3 cellular contexts compared by ENCODE assay signal in the genomic region with DNA sequence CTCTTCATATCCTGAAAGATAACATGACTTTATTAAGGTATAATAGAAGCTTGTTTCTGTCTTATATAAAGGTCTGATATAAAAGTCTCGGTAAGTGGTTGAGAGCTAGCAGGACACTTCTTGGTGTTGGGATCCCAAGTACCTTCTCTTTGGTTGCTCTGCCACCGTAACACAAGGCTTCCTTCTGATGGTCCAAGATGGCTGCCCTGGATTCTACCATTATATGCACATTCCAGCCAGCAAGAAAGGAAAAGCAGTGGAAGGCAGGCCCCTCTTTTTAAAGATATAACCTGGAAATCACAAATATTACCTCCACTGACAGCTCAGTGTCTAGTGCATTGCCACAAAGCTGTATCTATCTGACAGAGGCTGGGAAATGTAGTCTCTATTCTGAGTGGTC.
TF ChIP-seq lines count a peak whose summit lies in the region.

No MANE protein-coding gene starts in this region.

TF ChIP-seq in SK-N-SH treated with all-trans-retinoic acid at 6 μM for 48 hours, 23 proteins besides CTCF, POLR2A, EP300 and RAD21:
- TF ChIP-seq ZNF70 (CRISPR knock-in tag; IDR thresholded peaks at IDR 0.05) = no peak
- TF ChIP-seq, protein P1, sequence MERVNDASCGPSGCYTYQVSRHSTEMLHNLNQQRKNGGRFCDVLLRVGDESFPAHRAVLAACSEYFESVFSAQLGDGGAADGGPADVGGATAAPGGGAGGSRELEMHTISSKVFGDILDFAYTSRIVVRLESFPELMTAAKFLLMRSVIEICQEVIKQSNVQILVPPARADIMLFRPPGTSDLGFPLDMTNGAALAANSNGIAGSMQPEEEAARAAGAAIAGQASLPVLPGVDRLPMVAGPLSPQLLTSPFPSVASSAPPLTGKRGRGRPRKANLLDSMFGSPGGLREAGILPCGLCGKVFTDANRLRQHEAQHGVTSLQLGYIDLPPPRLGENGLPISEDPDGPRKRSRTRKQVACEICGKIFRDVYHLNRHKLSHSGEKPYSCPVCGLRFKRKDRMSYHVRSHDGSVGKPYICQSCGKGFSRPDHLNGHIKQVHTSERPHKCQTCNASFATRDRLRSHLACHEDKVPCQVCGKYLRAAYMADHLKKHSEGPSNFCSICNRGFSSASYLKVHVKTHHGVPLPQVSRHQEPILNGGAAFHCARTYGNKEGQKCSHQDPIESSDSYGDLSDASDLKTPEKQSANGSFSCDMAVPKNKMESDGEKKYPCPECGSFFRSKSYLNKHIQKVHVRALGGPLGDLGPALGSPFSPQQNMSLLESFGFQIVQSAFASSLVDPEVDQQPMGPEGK (CRISPR knock-in tag; IDR thresholded peaks at IDR 0.05; ENCODE audit: borderline replicate concordance) = no peak
- TF ChIP-seq, protein P2, sequence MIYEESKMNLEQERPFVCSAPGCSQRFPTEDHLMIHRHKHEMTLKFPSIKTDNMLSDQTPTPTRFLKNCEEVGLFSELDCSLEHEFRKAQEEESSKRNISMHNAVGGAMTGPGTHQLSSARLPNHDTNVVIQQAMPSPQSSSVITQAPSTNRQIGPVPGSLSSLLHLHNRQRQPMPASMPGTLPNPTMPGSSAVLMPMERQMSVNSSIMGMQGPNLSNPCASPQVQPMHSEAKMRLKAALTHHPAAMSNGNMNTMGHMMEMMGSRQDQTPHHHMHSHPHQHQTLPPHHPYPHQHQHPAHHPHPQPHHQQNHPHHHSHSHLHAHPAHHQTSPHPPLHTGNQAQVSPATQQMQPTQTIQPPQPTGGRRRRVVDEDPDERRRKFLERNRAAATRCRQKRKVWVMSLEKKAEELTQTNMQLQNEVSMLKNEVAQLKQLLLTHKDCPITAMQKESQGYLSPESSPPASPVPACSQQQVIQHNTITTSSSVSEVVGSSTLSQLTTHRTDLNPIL (CRISPR knock-in tag; IDR thresholded peaks at IDR 0.05; ENCODE audit: low read depth) = no peak
- no peak for TF ChIP-seq SNAI2 (CRISPR knock-in tag; IDR thresholded peaks at IDR 0.05)
- TF ChIP-seq BACH2 (CRISPR knock-in tag; IDR thresholded peaks at IDR 0.05; ENCODE audit: borderline replicate concordance) = no peak
- peak; percentile 95 for TF ChIP-seq ZNF565 (CRISPR knock-in tag; conservative IDR thresholded peaks at IDR 0.05; ENCODE audit: low read depth)
- TF ChIP-seq ZFP30 (CRISPR knock-in tag; IDR thresholded peaks at IDR 0.05) = no peak

TF ChIP-seq in SK-N-SH, 30 proteins besides CTCF, POLR2A, EP300 and RAD21:
- TF ChIP-seq, protein P3, sequence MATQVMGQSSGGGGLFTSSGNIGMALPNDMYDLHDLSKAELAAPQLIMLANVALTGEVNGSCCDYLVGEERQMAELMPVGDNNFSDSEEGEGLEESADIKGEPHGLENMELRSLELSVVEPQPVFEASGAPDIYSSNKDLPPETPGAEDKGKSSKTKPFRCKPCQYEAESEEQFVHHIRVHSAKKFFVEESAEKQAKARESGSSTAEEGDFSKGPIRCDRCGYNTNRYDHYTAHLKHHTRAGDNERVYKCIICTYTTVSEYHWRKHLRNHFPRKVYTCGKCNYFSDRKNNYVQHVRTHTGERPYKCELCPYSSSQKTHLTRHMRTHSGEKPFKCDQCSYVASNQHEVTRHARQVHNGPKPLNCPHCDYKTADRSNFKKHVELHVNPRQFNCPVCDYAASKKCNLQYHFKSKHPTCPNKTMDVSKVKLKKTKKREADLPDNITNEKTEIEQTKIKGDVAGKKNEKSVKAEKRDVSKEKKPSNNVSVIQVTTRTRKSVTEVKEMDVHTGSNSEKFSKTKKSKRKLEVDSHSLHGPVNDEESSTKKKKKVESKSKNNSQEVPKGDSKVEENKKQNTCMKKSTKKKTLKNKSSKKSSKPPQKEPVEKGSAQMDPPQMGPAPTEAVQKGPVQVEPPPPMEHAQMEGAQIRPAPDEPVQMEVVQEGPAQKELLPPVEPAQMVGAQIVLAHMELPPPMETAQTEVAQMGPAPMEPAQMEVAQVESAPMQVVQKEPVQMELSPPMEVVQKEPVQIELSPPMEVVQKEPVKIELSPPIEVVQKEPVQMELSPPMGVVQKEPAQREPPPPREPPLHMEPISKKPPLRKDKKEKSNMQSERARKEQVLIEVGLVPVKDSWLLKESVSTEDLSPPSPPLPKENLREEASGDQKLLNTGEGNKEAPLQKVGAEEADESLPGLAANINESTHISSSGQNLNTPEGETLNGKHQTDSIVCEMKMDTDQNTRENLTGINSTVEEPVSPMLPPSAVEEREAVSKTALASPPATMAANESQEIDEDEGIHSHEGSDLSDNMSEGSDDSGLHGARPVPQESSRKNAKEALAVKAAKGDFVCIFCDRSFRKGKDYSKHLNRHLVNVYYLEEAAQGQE (IDR thresholded peaks at IDR 0.05; ENCODE audit: low read depth, low read length) = no peak
- TF ChIP-seq GATA2 (CRISPR knock-in tag; IDR thresholded peaks at IDR 0.05) = no peak
- no peak for TF ChIP-seq NFIC (IDR thresholded peaks at IDR 0.05; ENCODE audit: borderline replicate concordance)
- TF ChIP-seq, protein P4, sequence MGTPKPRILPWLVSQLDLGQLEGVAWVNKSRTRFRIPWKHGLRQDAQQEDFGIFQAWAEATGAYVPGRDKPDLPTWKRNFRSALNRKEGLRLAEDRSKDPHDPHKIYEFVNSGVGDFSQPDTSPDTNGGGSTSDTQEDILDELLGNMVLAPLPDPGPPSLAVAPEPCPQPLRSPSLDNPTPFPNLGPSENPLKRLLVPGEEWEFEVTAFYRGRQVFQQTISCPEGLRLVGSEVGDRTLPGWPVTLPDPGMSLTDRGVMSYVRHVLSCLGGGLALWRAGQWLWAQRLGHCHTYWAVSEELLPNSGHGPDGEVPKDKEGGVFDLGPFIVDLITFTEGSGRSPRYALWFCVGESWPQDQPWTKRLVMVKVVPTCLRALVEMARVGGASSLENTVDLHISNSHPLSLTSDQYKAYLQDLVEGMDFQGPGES (IDR thresholded peaks at IDR 0.05; ENCODE audit: low read depth, low read length) = no peak
- no peak for TF ChIP-seq RFX5 (IDR thresholded peaks at IDR 0.05; ENCODE audit: low read length)
- TF ChIP-seq ELF1 (IDR thresholded peaks at IDR 0.05) = no peak
- no peak for TF ChIP-seq TCF12 (IDR thresholded peaks at IDR 0.05)
- TF ChIP-seq YY1 (IDR thresholded peaks at IDR 0.05; ENCODE audit: low read depth) = no peak
- TF ChIP-seq, protein P5, sequence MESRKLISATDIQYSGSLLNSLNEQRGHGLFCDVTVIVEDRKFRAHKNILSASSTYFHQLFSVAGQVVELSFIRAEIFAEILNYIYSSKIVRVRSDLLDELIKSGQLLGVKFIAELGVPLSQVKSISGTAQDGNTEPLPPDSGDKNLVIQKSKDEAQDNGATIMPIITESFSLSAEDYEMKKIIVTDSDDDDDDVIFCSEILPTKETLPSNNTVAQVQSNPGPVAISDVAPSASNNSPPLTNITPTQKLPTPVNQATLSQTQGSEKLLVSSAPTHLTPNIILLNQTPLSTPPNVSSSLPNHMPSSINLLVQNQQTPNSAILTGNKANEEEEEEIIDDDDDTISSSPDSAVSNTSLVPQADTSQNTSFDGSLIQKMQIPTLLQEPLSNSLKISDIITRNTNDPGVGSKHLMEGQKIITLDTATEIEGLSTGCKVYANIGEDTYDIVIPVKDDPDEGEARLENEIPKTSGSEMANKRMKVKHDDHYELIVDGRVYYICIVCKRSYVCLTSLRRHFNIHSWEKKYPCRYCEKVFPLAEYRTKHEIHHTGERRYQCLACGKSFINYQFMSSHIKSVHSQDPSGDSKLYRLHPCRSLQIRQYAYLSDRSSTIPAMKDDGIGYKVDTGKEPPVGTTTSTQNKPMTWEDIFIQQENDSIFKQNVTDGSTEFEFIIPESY (IDR thresholded peaks at IDR 0.05; ENCODE audit: borderline replicate concordance, low read depth) = no peak
- no peak for TF ChIP-seq TAF1 (IDR thresholded peaks at IDR 0.05; ENCODE audit: borderline replicate concordance, low read depth, low read length)
- TF ChIP-seq NRF1 (IDR thresholded peaks at IDR 0.05; ENCODE audit: low read depth, low read length) = no peak
- no peak for TF ChIP-seq SMC3 (IDR thresholded peaks at IDR 0.05; ENCODE audit: low read depth, low read length)
- TF ChIP-seq, protein P6, sequence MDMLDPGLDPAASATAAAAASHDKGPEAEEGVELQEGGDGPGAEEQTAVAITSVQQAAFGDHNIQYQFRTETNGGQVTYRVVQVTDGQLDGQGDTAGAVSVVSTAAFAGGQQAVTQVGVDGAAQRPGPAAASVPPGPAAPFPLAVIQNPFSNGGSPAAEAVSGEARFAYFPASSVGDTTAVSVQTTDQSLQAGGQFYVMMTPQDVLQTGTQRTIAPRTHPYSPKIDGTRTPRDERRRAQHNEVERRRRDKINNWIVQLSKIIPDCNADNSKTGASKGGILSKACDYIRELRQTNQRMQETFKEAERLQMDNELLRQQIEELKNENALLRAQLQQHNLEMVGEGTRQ (IDR thresholded peaks at IDR 0.05; ENCODE audit: borderline replicate concordance, low read depth, low read length) = no peak
- no peak for TF ChIP-seq RCOR1 (IDR thresholded peaks at IDR 0.05; ENCODE audit: low read length)
- no peak for TF ChIP-seq FOSL2 (IDR thresholded peaks at IDR 0.05; ENCODE audit: borderline replicate concordance, low read depth)
- no peak for TF ChIP-seq EZH2phosphoT487 (IDR thresholded peaks at IDR 0.05; ENCODE audit: borderline replicate concordance, low read depth)
TF ChIP-seq in SK-N-SH: peak in this region for 0.

TF ChIP-seq in H1, 55 proteins besides CTCF, POLR2A, EP300 and RAD21:
- TF ChIP-seq YY1 (IDR thresholded peaks at IDR 0.05; ENCODE audit: low read depth, low read length) (peak; percentile 66; the same call in 1 of the 2 replicates), JUND (IDR thresholded peaks at IDR 0.05; ENCODE audit: low read length) (no peak)
- TF ChIP-seq, protein P6 (IDR thresholded peaks at IDR 0.05; ENCODE audit: low read length) = no peak
